In the genomic region with DNA sequence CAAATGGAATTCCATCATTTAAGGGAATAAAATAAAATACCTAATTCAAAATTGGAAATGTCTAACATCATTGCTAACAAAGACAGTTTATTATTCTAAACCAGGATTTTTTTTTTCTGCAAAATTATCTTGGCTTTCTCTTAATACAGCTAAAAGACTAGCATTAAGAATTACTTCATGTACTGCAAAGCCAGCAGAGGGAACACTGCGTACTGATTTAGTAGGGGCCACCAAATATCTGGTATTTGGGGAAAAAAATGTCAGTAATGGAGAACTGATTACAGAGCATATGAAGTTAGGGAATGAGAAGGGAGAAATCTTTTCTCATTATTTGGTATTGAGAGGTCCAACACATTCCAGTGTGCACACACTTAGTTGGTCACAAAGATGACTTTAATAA, we compare ENCODE assay signal across 23 cellular contexts. TPM values are rescaled to one million over a fixed set of nuclear protein-coding genes. Genes with fewer than 3 reads are reported as not detected.
A peak's percentile ranks its signal among the peaks of the same experiment; 100 is the strongest.
DNase-seq lines count a peak whose midpoint lies in the region; ATAC-seq and TF ChIP-seq lines count a peak whose summit lies in the region.
"Had no signal": no experiment of that assay in that cellular context is flagged by ENCODE, and none has a peak within 500 bp of the region (broad histone marks: within the 10 kb centered on the region; RNA-seq: fewer than 3 reads in every experiment).

No MANE protein-coding gene starts in this region.

- H3K4me1 ChIP-seq in hepatocyte (ENCODE audit: insufficient read depth) (peaks cover 4% of the 10 kb centered on the region), gastroesophageal sphincter (peaks cover 0 to 31% (median 4%) of the 10 kb centered on the region in 3 donors)

- peak overlapping the region; percentile 6 for H3K4me3 Mint-ChIP-seq in activated naive CD8-positive, alpha-beta T cell
- no peak overlapping the region for H3K4me3 Mint-ChIP-seq in activated naive CD8-positive, alpha-beta T cell treated with anti-CD3 and anti-CD28 coated beads for 36 hours
- peak overlapping the region in 2 of 3 donors; percentile 85 to 98 for H3K4me3 Mint-ChIP-seq in T-cell
- H3K4me3 Mint-ChIP-seq: activated naive CD8-positive, alpha-beta T cell treated with anti-CD3 and anti-CD28 coated beads, Interleukin-2, amount 50 U/mL, for 24 hours had no signal

- H4K20me1 ChIP-seq in hepatocyte (ENCODE audit: insufficient read depth, poor library complexity, severe bottlenecking), result no peaks in the 10 kb centered on the region

- POLR2A ChIA-PET in T-cell (lab: Charles Lee), result no interaction called here

- H3K27ac ChIP-seq in hepatocyte (no peak overlapping the region), gastroesophageal sphincter (no peak overlapping the region)
- H3K27ac ChIP-seq: C4-2B, coronary artery, esophagus squamous epithelium, upper lobe of left lung had no signal

- peaks cover 12% of the 10 kb centered on the region for H3K27me3 Mint-ChIP-seq in activated naive CD8-positive, alpha-beta T cell
- peaks cover 46% of the 10 kb centered on the region for H3K27me3 Mint-ChIP-seq in activated naive CD8-positive, alpha-beta T cell treated with anti-CD3 and anti-CD28 coated beads for 36 hours
- H3K27me3 Mint-ChIP-seq in T-cell, result peaks cover 26 to 34% of the 10 kb centered on the region in 2 donors

- H3K4me2 ChIP-seq in hepatocyte, result no peak overlapping the region

- TF ChIP-seq EP300 in gastroesophageal sphincter (IDR thresholded peaks at IDR 0.05), result no peak

- DNase-seq in activated naive CD8-positive, alpha-beta T cell treated with anti-CD3 and anti-CD28 coated beads for 36 hours, result no peak
- no peak for DNase-seq in T-cell
- DNase-seq in hepatocyte (ENCODE audit: low spot score), result no peak
- DNase-seq in left ventricle myocardium superior, result no peak
- DNase-seq in NCI-H1694 (lab: John Stamatoyannopoulos, UW), result no peak
- DNase-seq: ACHN; activated CD4-positive, alpha-beta T cell treated with anti-CD3 and anti-CD28 coated beads, Interleukin-2, amount 50 U/mL, for 48 hours; activated CD8-positive, alpha-beta memory T cell treated with anti-CD3 and anti-CD28 coated beads, Interleukin-2, amount 50 U/mL, for 4 hours; activated naive CD8-positive, alpha-beta T cell treated with anti-CD3 and anti-CD28 coated beads, Interleukin-2, amount 50 U/mL, for 24 hours; esophagus squamous epithelium; kidney glomerular epithelial cell; NCI-H1092; NCI-H1930; NCI-H748 treated with DMSO at 0.1 percent for 48 hours; retina; stimulated activated CD4-positive, alpha-beta T cell treated with anti-CD3 and anti-CD28 coated beads, Interleukin-2, amount 100 ng/mL, for 24 hours; T1000; upper lobe of left lung had no signal

- H3K27me3 ChIP-seq in hepatocyte, result no peaks in the 10 kb centered on the region
- H3K27me3 ChIP-seq in gastroesophageal sphincter, result no peaks in the 10 kb centered on the region
- H3K27me3 ChIP-seq: upper lobe of left lung had no signal

- H3K36me3 Mint-ChIP-seq in activated naive CD8-positive, alpha-beta T cell, result no peaks in the 10 kb centered on the region
- H3K36me3 Mint-ChIP-seq in activated naive CD8-positive, alpha-beta T cell treated with anti-CD3 and anti-CD28 coated beads for 36 hours, result no peaks in the 10 kb centered on the region
- no peaks in the 10 kb centered on the region for H3K36me3 Mint-ChIP-seq in T-cell

- no peak for TF ChIP-seq POLR2A in gastroesophageal sphincter (IDR thresholded peaks at IDR 0.05)

- H3K4me3 ChIP-seq in hepatocyte, result no peak overlapping the region
- no peak overlapping the region for H3K4me3 ChIP-seq in gastroesophageal sphincter
- H3K4me3 ChIP-seq: coronary artery, esophagus squamous epithelium, upper lobe of left lung had no signal

- no peak overlapping the region for H3K27ac Mint-ChIP-seq in activated naive CD8-positive, alpha-beta T cell
- no peak overlapping the region for H3K27ac Mint-ChIP-seq in activated naive CD8-positive, alpha-beta T cell treated with anti-CD3 and anti-CD28 coated beads for 36 hours
- no peak overlapping the region for H3K27ac Mint-ChIP-seq in T-cell
- H3K27ac Mint-ChIP-seq: activated naive CD8-positive, alpha-beta T cell treated with anti-CD3 and anti-CD28 coated beads, Interleukin-2, amount 50 U/mL, for 24 hours had no signal

- no peaks in the 10 kb centered on the region for H3K9me3 Mint-ChIP-seq in activated naive CD8-positive, alpha-beta T cell (ENCODE audit: low read depth)
- no peaks in the 10 kb centered on the region for H3K9me3 Mint-ChIP-seq in activated naive CD8-positive, alpha-beta T cell treated with anti-CD3 and anti-CD28 coated beads for 36 hours
- H3K9me3 Mint-ChIP-seq in T-cell, result no peaks in the 10 kb centered on the region
- H3K9me3 Mint-ChIP-seq: activated naive CD8-positive, alpha-beta T cell treated with anti-CD3 and anti-CD28 coated beads, Interleukin-2, amount 50 U/mL, for 24 hours had no signal

- H3K36me3 ChIP-seq in hepatocyte (replicated peaks; ENCODE audit: insufficient read depth, low read depth) (no peaks in the 10 kb centered on the region), gastroesophageal sphincter (no peaks in the 10 kb centered on the region)
- H3K36me3 ChIP-seq: esophagus squamous epithelium, upper lobe of left lung had no signal

- ATAC-seq in T-cell (replicated peaks in 1 of 4), result no peak
- ATAC-seq in GM18867 (IDR thresholded peaks at IDR 0.05; ENCODE audit: unreplicated experiment), result no peak
- ATAC-seq in gastroesophageal sphincter, result no peak
- ATAC-seq in left ventricle myocardium superior, result no peak
- ATAC-seq: activated naive CD8-positive, alpha-beta T cell treated with anti-CD3 and anti-CD28 coated beads, Interleukin-2, amount 50 U/mL, for 24 hours had no signal

- H3K9me3 ChIP-seq in hepatocyte (ENCODE audit: low read depth) (no peaks in the 10 kb centered on the region), gastroesophageal sphincter (no peaks in the 10 kb centered on the region)
- H3K9me3 ChIP-seq: esophagus squamous epithelium, upper lobe of left lung had no signal

- H3K4me1 Mint-ChIP-seq in activated naive CD8-positive, alpha-beta T cell (ENCODE audit: low read depth), result peaks cover 14% of the 10 kb centered on the region
- H3K4me1 Mint-ChIP-seq in activated naive CD8-positive, alpha-beta T cell treated with anti-CD3 and anti-CD28 coated beads for 36 hours, result peaks cover 10% of the 10 kb centered on the region
- peaks cover 14 to 20% (median 18%) of the 10 kb centered on the region in 3 donors for H3K4me1 Mint-ChIP-seq in T-cell

- CTCF ChIA-PET in T-cell (lab: Charles Lee), result interaction anchor here (3.3 to 9.8 kb wide), 2 partner anchors 1025 to 1027 kb away, joined by 25 to 120 read pairs; no protein-coding TSS in a partner anchor

- peaks cover 15% of the 10 kb centered on the region for H3K79me2 ChIP-seq in hepatocyte

- TF ChIP-seq CTCF in hepatocyte (IDR thresholded peaks at IDR 0.05; ENCODE audit: poor library complexity) (peak; percentile 24), gastroesophageal sphincter (IDR thresholded peaks at IDR 0.05) (no peak)

- intact Hi-C loops in left ventricle myocardium superior (cut with micrococcal nuclease), result loop anchor here (10.0 kb wide), 1 partner anchor 1854 kb away; no protein-coding TSS in a partner anchor

- no peak overlapping the region for H2AFZ ChIP-seq in hepatocyte

- WGBS in hepatocyte (ENCODE audit: low lambda C conversion rate, missing lambda C conversion rate), result 77% methylated on average over 1 of the region's 1 CpG
- 92 to 94% methylated on average over 1 of the region's 1 CpG for WGBS in gastroesophageal sphincter (ENCODE audit: low coverage in 1 of 2), 2 donors

- no peaks in the 10 kb centered on the region for H3K9me2 ChIP-seq in hepatocyte (replicated peaks; ENCODE audit: insufficient read depth)

RNA-seq across cellular contexts. Expression of a gene that starts 3.2 kb away (rescaled TPM):
- total RNA-seq in activated naive CD8-positive, alpha-beta T cell treated with anti-CD3 and anti-CD28 coated beads for 36 hours, result under 1 TPM; 0.54 to 0.70 TPM
- total RNA-seq in T-cell, result 10 to 100 TPM in 1 of 5 donors, 1 to 10 TPM in 4; 1.5 to 15.8 (median 2.9) TPM
- 76.4 and 92.5 TPM in 2 replicates for total RNA-seq in hepatocyte
- polyA plus RNA-seq in hepatocyte, result 62.2 and 72.7 TPM in 2 replicates
- 1 to 10 TPM; 3.3 to 4.6 (median 4.1) TPM for total RNA-seq in gastroesophageal sphincter
- total RNA-seq in left ventricle myocardium superior, result 10.0 TPM
